Comparison of ENCODE assay signal across 13 cellular contexts in genomic region chr9:98958271-98958989, GRCh38. TPM values are rescaled to one million over a fixed set of nuclear protein-coding genes. Genes with fewer than 3 reads are reported as not detected.
DNase-seq lines count a peak whose midpoint lies in the region; TF ChIP-seq lines count a peak whose summit lies in the region.
"Had no signal": no experiment of that assay in that cellular context is flagged by ENCODE, and none has a peak within 500 bp of the region (broad histone marks: within the 10 kb centered on the region; RNA-seq: fewer than 3 reads in every experiment).

No MANE protein-coding gene starts in this region.

- H4K20me1 ChIP-seq in SK-N-SH (ENCODE audit: insufficient read depth), result no peaks in the 10 kb centered on the region

- H3K9me3 ChIP-seq in SK-N-SH, result no peaks in the 10 kb centered on the region

- no peak for TF ChIP-seq RAD21 in SK-N-SH (IDR thresholded peaks at IDR 0.05; ENCODE audit: low read length)

- H3F3A ChIP-seq in SK-N-SH (replicated peaks; ENCODE audit: insufficient read depth), result peaks cover 15% of the 10 kb centered on the region

- TF ChIP-seq EP300 in SK-N-SH (IDR thresholded peaks at IDR 0.05; ENCODE audit: borderline replicate concordance in 1 of 2, low read depth in 1 of 2, low read length in 1 of 2), result peak in 1 of 2 experiments; percentile 75; a peak in 1 of 4 replicates

- no peaks in the 10 kb centered on the region for H3K79me2 ChIP-seq in SK-N-SH (ENCODE audit: insufficient read depth)

- WGBS in SK-N-SH (ENCODE audit: low lambda C conversion rate), result 44% methylated on average over 10 of the region's 10 CpGs

- no peaks in the 10 kb centered on the region for H3K9me2 ChIP-seq in SK-N-SH

- H3K36me3 ChIP-seq in SK-N-SH (replicated peaks in 1 of 2; ENCODE audit: control insufficient read depth in 1 of 2, insufficient read depth in 2 of 2, low read length in 1 of 2) (no peaks in the 10 kb centered on the region), rectal smooth muscle tissue (ENCODE audit: control insufficient read depth, insufficient read depth, low read length) (no peaks in the 10 kb centered on the region)

- CTCF ChIA-PET in SK-N-SH (lab: Yijun Ruan, JAX), result interaction anchor here (1.0 to 2.5 kb wide), 2 partner anchors 40 to 183 kb away, joined by 4 to 8 read pairs; no protein-coding TSS in a partner anchor

- peak overlapping the region in 1 of 2 experiments; percentile 98; a peak in 2 of 4 replicates for H3K27ac ChIP-seq in SK-N-SH (ENCODE audit: low read depth in 2 of 2, low read length in 1 of 2)
- H3K27ac ChIP-seq in rectal smooth muscle tissue (ENCODE audit: low read depth, low read length), result peak overlapping the region; percentile 84

- peak overlapping the region; percentile 80 for H2AFZ ChIP-seq in SK-N-SH (ENCODE audit: low read depth)

- H3K9ac ChIP-seq in SK-N-SH, result peak overlapping the region; percentile 64
- H3K9ac ChIP-seq in rectal smooth muscle tissue (ENCODE audit: low read length), result no peak overlapping the region

- no peaks in the 10 kb centered on the region for H3K27me3 ChIP-seq in SK-N-SH (ENCODE audit: insufficient read depth)
- no peaks in the 10 kb centered on the region for H3K27me3 ChIP-seq in rectal smooth muscle tissue (ENCODE audit: control insufficient read depth, insufficient read depth, low read length)

- H3K4me1 ChIP-seq in SK-N-SH (ENCODE audit: control insufficient read depth in 1 of 2, insufficient read depth in 2 of 2, low read depth in 1 of 2, low read length in 1 of 2) (peaks cover 0 to 4% of the 10 kb centered on the region in 2 experiments; a peak in 2 of 4 replicates), rectal smooth muscle tissue (ENCODE audit: control insufficient read depth, insufficient read depth, low read length) (peaks cover 53% of the 10 kb centered on the region)

- H3K4me3 ChIP-seq in SK-N-SH (ENCODE audit: low read depth in 2 of 2, low read length in 1 of 2) (no peak overlapping the region), foreskin fibroblast (ENCODE audit: low read depth in 1 of 2, low read length in 2 of 2) (no peak overlapping the region), rectal smooth muscle tissue (ENCODE audit: low read length) (no peak overlapping the region)

- TF ChIP-seq CTCF in AG09319 (IDR thresholded peaks at IDR 0.05; ENCODE audit: low read depth, low read length) (no peak), SK-N-SH (IDR thresholded peaks at IDR 0.05) (no peak; the same call in 1 of the 2 replicates), foreskin fibroblast (IDR thresholded peaks at IDR 0.05; ENCODE audit: low read depth, low read length) (no peak)

- POLR2A ChIA-PET in SK-N-SH (lab: Yijun Ruan, JAX), result no interaction called here

- H3K4me2 ChIP-seq in SK-N-SH, result peak overlapping the region; percentile 67

- DNase-seq in AG09319 (ENCODE audit: extremely low read depth, low read depth), result peak; percentile 93
- DNase-seq in SK-N-SH, result no peak
- DNase-seq in foreskin fibroblast, result peak; percentile 25 to 89
- no peak for DNase-seq in NCI-H128 (lab: John Stamatoyannopoulos, UW; ENCODE audit: unreplicated experiment)
- DNase-seq in NCI-H510A treated with DMSO at 0.1 percent for 48 hours (lab: John Stamatoyannopoulos, UW), result no peak
- no peak for DNase-seq in MV-4-11 (lab: John Stamatoyannopoulos, UW)
- no peak for DNase-seq in NOMO-1 treated with DMSO at 0.1 percent for 48 hours (lab: John Stamatoyannopoulos, UW; ENCODE audit: unreplicated experiment)
- DNase-seq: activated CD4-positive, alpha-beta T cell treated with anti-CD3 and anti-CD28 coated beads for 4 hours; activated naive CD4-positive, alpha-beta T cell; C1 segment of cervical spinal cord; endodermal cell; NCI-H2081 had no signal

TF ChIP-seq in SK-N-SH, 30 proteins besides CTCF, POLR2A, EP300 and RAD21:
- no peak for TF ChIP-seq RCOR1 (IDR thresholded peaks at IDR 0.05; ENCODE audit: low read length)
- TF ChIP-seq NFIC (IDR thresholded peaks at IDR 0.05; ENCODE audit: borderline replicate concordance), result peak; percentile 51; the same call in 1 of the 2 replicates
- TF ChIP-seq TEAD4 (IDR thresholded peaks at IDR 0.05; ENCODE audit: borderline replicate concordance, insufficient read depth), result no peak; the same call in 1 of the 2 replicates
- TF ChIP-seq TAF1 (IDR thresholded peaks at IDR 0.05; ENCODE audit: borderline replicate concordance, low read depth, low read length), result no peak
- peak; percentile 85 for TF ChIP-seq TCF12 (IDR thresholded peaks at IDR 0.05)
- 0 out of 2 replicates have a peak, but pooled peaks have one; percentile 29 for TF ChIP-seq FOSL2 (IDR thresholded peaks at IDR 0.05; ENCODE audit: borderline replicate concordance, low read depth)
- TF ChIP-seq, protein P1, sequence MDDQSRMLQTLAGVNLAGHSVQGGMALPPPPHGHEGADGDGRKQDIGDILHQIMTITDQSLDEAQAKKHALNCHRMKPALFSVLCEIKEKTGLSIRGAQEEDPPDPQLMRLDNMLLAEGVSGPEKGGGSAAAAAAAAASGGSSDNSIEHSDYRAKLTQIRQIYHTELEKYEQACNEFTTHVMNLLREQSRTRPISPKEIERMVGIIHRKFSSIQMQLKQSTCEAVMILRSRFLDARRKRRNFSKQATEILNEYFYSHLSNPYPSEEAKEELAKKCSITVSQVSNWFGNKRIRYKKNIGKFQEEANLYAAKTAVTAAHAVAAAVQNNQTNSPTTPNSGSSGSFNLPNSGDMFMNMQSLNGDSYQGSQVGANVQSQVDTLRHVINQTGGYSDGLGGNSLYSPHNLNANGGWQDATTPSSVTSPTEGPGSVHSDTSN (IDR thresholded peaks at IDR 0.05), result peak; percentile 76
- TF ChIP-seq CHD2 (IDR thresholded peaks at IDR 0.05; ENCODE audit: low read length, partially characterized antibody), result no peak
- TF ChIP-seq RXRA (IDR thresholded peaks at IDR 0.05; ENCODE audit: borderline replicate concordance, low read depth), result no peak
- TF ChIP-seq, protein P2, sequence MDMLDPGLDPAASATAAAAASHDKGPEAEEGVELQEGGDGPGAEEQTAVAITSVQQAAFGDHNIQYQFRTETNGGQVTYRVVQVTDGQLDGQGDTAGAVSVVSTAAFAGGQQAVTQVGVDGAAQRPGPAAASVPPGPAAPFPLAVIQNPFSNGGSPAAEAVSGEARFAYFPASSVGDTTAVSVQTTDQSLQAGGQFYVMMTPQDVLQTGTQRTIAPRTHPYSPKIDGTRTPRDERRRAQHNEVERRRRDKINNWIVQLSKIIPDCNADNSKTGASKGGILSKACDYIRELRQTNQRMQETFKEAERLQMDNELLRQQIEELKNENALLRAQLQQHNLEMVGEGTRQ (IDR thresholded peaks at IDR 0.05; ENCODE audit: borderline replicate concordance, low read depth, low read length), result no peak
- no peak for TF ChIP-seq NRF1 (IDR thresholded peaks at IDR 0.05; ENCODE audit: low read depth, low read length)
- TF ChIP-seq JUND (IDR thresholded peaks at IDR 0.05), result peak; percentile 58
- peak; percentile 70; the same call in 1 of the 2 replicates for TF ChIP-seq RFX5 (IDR thresholded peaks at IDR 0.05; ENCODE audit: low read length)
- peak; percentile 75 for TF ChIP-seq MEF2A (IDR thresholded peaks at IDR 0.05; ENCODE audit: borderline replicate concordance, low read depth)
- TF ChIP-seq SIN3A (IDR thresholded peaks at IDR 0.05; ENCODE audit: borderline replicate concordance, low read depth, low read length), result no peak

RNA-seq across cellular contexts. Expression of gene COL15A1, which starts 14.7 kb away (rescaled TPM):
- 0.76 and 0.84 TPM in 2 replicates for polyA plus RNA-seq in SK-N-SH (2012; rRNA removed)
- 0.55 and 0.72 TPM in 2 replicates for polyA plus RNA-seq in SK-N-SH (2012; cell fraction: cytosol; rRNA removed)
- polyA plus RNA-seq in SK-N-SH (2012; cell fraction: nucleus; rRNA removed), result 1.3 and 2.5 TPM in 2 replicates

Comparison
In these comparisons a context has a peak if more than half of its experiments do, and no peak if none do; other contexts are left out.
1. DNase-seq: peak in AG09319 (single experiment) and foreskin fibroblast (2 of 2); none in SK-N-SH (single experiment), NCI-H128 (single experiment), NCI-H510A treated with DMSO at 0.1 percent for 48 hours (single experiment), MV-4-11 (single experiment) and NOMO-1 treated with DMSO at 0.1 percent for 48 hours (single experiment).